ENCODE assay signal across 8 cellular contexts in the genomic region with DNA sequence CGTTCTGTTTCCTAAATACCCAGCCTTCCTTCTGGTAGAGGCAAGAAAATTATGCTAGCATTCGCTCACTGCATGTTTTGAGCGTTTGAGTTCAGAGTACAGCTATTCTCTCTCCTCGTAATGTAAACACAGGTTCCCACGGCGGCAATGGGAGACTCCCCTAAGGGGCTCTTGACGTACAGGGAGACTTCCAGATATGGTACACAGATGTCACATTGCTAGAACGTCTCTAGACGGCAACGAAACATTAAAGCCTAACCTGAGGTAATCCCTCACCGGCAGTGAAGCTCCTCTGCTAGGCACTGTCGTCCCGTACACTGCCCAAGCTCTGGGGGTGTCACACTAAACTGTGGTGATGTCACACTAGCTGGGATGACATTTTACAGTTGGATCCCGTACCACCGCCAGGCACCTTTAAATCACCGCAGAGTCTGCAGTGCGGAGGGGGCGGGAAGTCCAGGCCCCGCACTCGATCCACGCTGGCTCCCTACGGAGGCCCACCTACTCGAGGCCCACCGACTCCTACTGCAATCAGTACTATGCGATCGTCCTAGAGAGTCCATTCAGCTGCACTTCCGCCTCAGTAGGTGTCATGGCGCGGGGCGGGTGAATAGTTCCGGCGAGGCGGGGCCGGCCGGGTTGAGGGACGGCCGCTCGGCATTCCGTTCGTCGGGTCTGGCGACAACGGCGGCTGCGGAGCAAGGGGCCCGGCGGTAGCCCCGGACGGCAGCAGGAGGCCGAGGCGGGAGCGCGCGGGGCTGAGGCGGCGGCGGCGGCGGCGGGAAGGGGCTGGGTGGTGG. TPM values are rescaled to one million over a fixed set of nuclear protein-coding genes. Genes with fewer than 3 reads are reported as not detected.
A peak's percentile ranks its signal among the peaks of the same experiment; 100 is the strongest.
DNase-seq lines count a peak whose midpoint lies in the region; ATAC-seq and TF ChIP-seq lines count a peak whose summit lies in the region.

Gene HIPK1 (plus strand): TSS at position 375 of the 800 bp plus-strand sequence.

- H3K9me3 Mint-ChIP-seq in endothelial cell (ENCODE audit: unreplicated experiment) = no peaks in the 10 kb centered on the region

- TF ChIP-seq CTCF in OCI-LY3 (IDR thresholded peaks at IDR 0.05; ENCODE audit: low read depth, low read length) (no peak), endothelial cell (IDR thresholded peaks at IDR 0.05; ENCODE audit: unreplicated experiment) (no peak)

- H3K9ac ChIP-seq in HUES64 (ENCODE audit: low read depth, low read length) (peak within 1 kb of the TSS; percentile 63), OCI-LY3 (ENCODE audit: low read length) (peak within 1 kb of the TSS; percentile 77)

- 2% methylated on average over 59 of the region's 60 CpGs for WGBS in HUES64

- peak; percentile 60 for ATAC-seq in GM21447 (IDR thresholded peaks at IDR 0.05; ENCODE audit: unreplicated experiment)

- H3K27ac Mint-ChIP-seq in endothelial cell (ENCODE audit: unreplicated experiment) = peak within 1 kb of the TSS; percentile 98

- peak within 1 kb of the TSS; percentile 98 for H3K4me3 Mint-ChIP-seq in endothelial cell (ENCODE audit: unreplicated experiment)

- peaks cover 47% of the 10 kb centered on the region for H3K79me2 ChIP-seq in OCI-LY3 (ENCODE audit: low read length)

- H3K27me3 ChIP-seq in HUES64 (ENCODE audit: insufficient read depth, low read length) (peaks cover 5% of the 10 kb centered on the region; the same call in 1 of the 2 replicates), OCI-LY3 (ENCODE audit: low read depth, low read length) (no peaks in the 10 kb centered on the region)

- H3K27ac ChIP-seq in HUES64 (ENCODE audit: low read depth, low read length) (peak within 1 kb of the TSS; percentile 64; the same call in 1 of the 2 replicates), OCI-LY3 (ENCODE audit: low read length) (peak within 1 kb of the TSS; percentile 60)

- H3K4me3 ChIP-seq in HUES64 (ENCODE audit: low read length) = peak within 1 kb of the TSS; percentile 75
- H3K4me3 ChIP-seq in OCI-LY3 (ENCODE audit: low read length) = peak within 1 kb of the TSS; percentile 98

- peak; percentile 94 for DNase-seq in D341Med (ENCODE audit: low spot score)
- peak; percentile 95 for DNase-seq in activated CD8-positive, alpha-beta memory T cell treated with anti-CD3 and anti-CD28 coated beads, Interleukin-2, amount 50 U/mL, for 48 hours
- DNase-seq in endothelial cell (ENCODE audit: low spot score) = peak; percentile 92
- peak; percentile 92 for DNase-seq in midbrain (lab: John Stamatoyannopoulos, UW)
- DNase-seq in stimulated activated CD8-positive, alpha-beta memory T cell treated with anti-CD3 and anti-CD28 coated beads, Interleukin-2, amount 100 ng/mL, for 1 hour (ENCODE audit: low read depth in 2 of 2) = peak; percentile 85

- H3K36me3 Mint-ChIP-seq in endothelial cell (ENCODE audit: low read depth, unreplicated experiment) = no peaks in the 10 kb centered on the region

- H3K4me1 Mint-ChIP-seq in endothelial cell (ENCODE audit: unreplicated experiment) = peaks cover 38% of the 10 kb centered on the region

- H3K36me3 ChIP-seq in HUES64 (ENCODE audit: insufficient read depth, low read length) (no peaks in the 10 kb centered on the region), OCI-LY3 (replicated peaks; ENCODE audit: low read depth, low read length) (no peaks in the 10 kb centered on the region)

- H3K4me1 ChIP-seq in HUES64 (ENCODE audit: insufficient read depth, low read length) (peaks cover 11% of the 10 kb centered on the region), OCI-LY3 (ENCODE audit: low read length) (peaks cover 20% of the 10 kb centered on the region)

- H2AFZ ChIP-seq in OCI-LY3 (ENCODE audit: low read depth, low read length) = peak within 1 kb of the TSS; percentile 84

- H4K20me1 ChIP-seq in OCI-LY3 (ENCODE audit: insufficient read depth, low read length) = peaks cover 30% of the 10 kb centered on the region

- H3K27me3 Mint-ChIP-seq in endothelial cell (ENCODE audit: unreplicated experiment) = peaks cover 19% of the 10 kb centered on the region

- peak within 1 kb of the TSS; percentile 97 for H3K4me2 ChIP-seq in OCI-LY3 (ENCODE audit: low read length)

- no peaks in the 10 kb centered on the region for H3K9me3 ChIP-seq in HUES64 (ENCODE audit: insufficient read depth, low read depth, low read length)
- no peaks in the 10 kb centered on the region for H3K9me3 ChIP-seq in OCI-LY3 (ENCODE audit: insufficient read depth, low read length)

RNA-seq across cellular contexts. Expression of gene HIPK1, which starts in this region (rescaled TPM):
- 22.4 TPM for polyA plus RNA-seq in HUES64 (2013, experiment 1 of 2)
- 23.1 TPM for polyA plus RNA-seq in HUES64 (2013, experiment 2 of 2)
- total RNA-seq in endothelial cell (ENCODE audit: unreplicated experiment) = 56.6 TPM

Comparison
In these comparisons a context has a peak if more than half of its experiments do, and no peak if none do; other contexts are left out.
1. Peak in every context shown above with its lines: DNase-seq, ATAC-seq, H3K4me3 ChIP-seq and H3K27ac ChIP-seq.